In genomic region chr6:111769365-111770127, GRCh38 we compare ENCODE assay signal across 2 cellular contexts.
TF ChIP-seq lines count a peak whose summit lies in the region.

No MANE protein-coding gene starts in this region.

TF ChIP-seq in GM12878, 131 proteins besides CTCF, POLR2A, EP300 and RAD21:
- TF ChIP-seq SKIL (IDR thresholded peaks at IDR 0.05; ENCODE audit: low read depth, poor library complexity, severe bottlenecking) (no peak), JUND (IDR thresholded peaks at IDR 0.05; ENCODE audit: low read depth, low read length) (no peak), RBBP5 (conservative IDR thresholded peaks at IDR 0.05) (no peak), CBFB (IDR thresholded peaks at IDR 0.05; ENCODE audit: low read depth) (no peak), YY1 (IDR thresholded peaks at IDR 0.05; ENCODE audit: low read depth, low read length) (no peak), EZH2 (IDR thresholded peaks at IDR 0.05; ENCODE audit: borderline replicate concordance, control insufficient read depth, low read depth, low read length) (no peak), FOXM1 (IDR thresholded peaks at IDR 0.05; ENCODE audit: low read depth, low read length) (no peak)

TF ChIP-seq in SK-N-SH, 30 proteins besides CTCF, POLR2A, EP300 and RAD21 (continued from another document):
- no peak for TF ChIP-seq ZBTB33 (IDR thresholded peaks at IDR 0.05; ENCODE audit: borderline replicate concordance, low read depth)
- no peak for TF ChIP-seq POLR2AphosphoS5 (IDR thresholded peaks at IDR 0.05; ENCODE audit: low read depth, low read length)
- no peak for TF ChIP-seq RXRA (IDR thresholded peaks at IDR 0.05; ENCODE audit: borderline replicate concordance, low read depth)
- TF ChIP-seq NFIC (IDR thresholded peaks at IDR 0.05; ENCODE audit: borderline replicate concordance) = no peak
